ENCODE assay signal across 24 cellular contexts in genomic region chr3:45489730-45490309, GRCh38.
"Had no signal": no experiment of that assay in that cellular context is flagged by ENCODE, and none has a peak within 500 bp of the region (broad histone marks: within the 10 kb centered on the region; RNA-seq: fewer than 3 reads in every experiment).

No MANE protein-coding gene starts in this region.

- H3K9me3 ChIP-seq: left ventricle myocardium inferior, thoracic aorta, upper lobe of left lung had no signal

- FAIRE-seq: TTC549 had no signal

- H3K27ac ChIP-seq: coronary artery, left ventricle myocardium inferior, neural progenitor cell, spleen, thoracic aorta, upper lobe of left lung had no signal

- H3K4me3 ChIP-seq: coronary artery, left ventricle myocardium inferior, neural progenitor cell, spleen, thoracic aorta, upper lobe of left lung had no signal

- H3K4me1 ChIP-seq: left ventricle myocardium inferior, neural progenitor cell, spleen, upper lobe of left lung had no signal

- H3K27me3 ChIP-seq: neural progenitor cell, spleen, upper lobe of left lung had no signal

- DNase-seq: activated CD4-positive, alpha-beta T cell treated with anti-CD3 and anti-CD28 coated beads for 1 hour; activated CD4-positive, alpha-beta T cell treated with anti-CD3 and anti-CD28 coated beads, Interleukin-2, amount 50 U/mL, for 4 hours; activated CD8-positive, alpha-beta memory T cell treated with anti-CD3 and anti-CD28 coated beads for 24 hours; activated CD8-positive, alpha-beta memory T cell treated with anti-CD3 and anti-CD28 coated beads, Interleukin-2, amount 50 U/mL, for 4 hours; activated T-cell treated with anti-CD3 and anti-CD28 coated beads, Interleukin-2, amount 50 U/mL, for 24 hours; aorta; cerebellar nuclear complex; foreskin melanocyte; glutamatergic neuron; hippocampal formation; left ventricle myocardium inferior; naive thymus-derived CD8-positive, alpha-beta T cell; retina; spleen; stimulated activated CD4-positive, alpha-beta T cell treated with anti-CD3 and anti-CD28 coated beads, Interleukin-4, amount 100 ng/mL, for 24 hours; stimulated activated naive CD4-positive, alpha-beta T cell treated with Interleukin-2 at 50 U/mL for 16 hours; T-helper 1 cell; upper lobe of left lung had no signal

- ATAC-seq: activated naive CD4-positive, alpha-beta T cell treated with anti-CD3 and anti-CD28 coated beads, Interleukin-2, amount 50 U/mL, for 72 hours; activated T-helper 17 cell treated with anti-CD3 and anti-CD28 coated beads, Interleukin-2, amount 50 U/mL, for 72 hours; naive thymus-derived CD8-positive, alpha-beta T cell had no signal

- H3K9ac ChIP-seq: neural progenitor cell had no signal

- H3K36me3 ChIP-seq: neural progenitor cell had no signal

- H3K4me2 ChIP-seq: neural progenitor cell had no signal

- H2AFZ ChIP-seq: neural progenitor cell had no signal
